17 cellular contexts compared by ENCODE assay signal in the genomic region with DNA sequence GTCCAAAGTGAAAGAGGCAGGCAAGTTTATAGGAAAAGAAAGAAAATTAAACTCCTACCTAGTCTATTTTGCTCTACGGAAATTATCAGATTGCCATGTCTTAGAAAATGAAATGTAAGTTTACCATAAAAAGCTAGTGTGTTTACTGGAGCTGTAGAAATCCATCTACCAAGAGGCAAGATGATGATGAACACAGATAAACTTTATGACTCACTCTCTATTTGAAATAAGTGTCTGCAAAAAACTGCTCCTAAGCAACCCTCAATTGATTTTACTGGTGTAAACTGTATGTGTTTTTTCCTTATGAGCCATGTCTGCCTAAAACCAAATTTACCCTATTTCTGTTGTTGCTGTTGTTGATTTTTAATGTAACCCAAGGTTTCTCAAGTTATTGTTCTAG.
"Had no signal": no experiment of that assay in that cellular context is flagged by ENCODE, and none has a peak within 500 bp of the region (broad histone marks: within the 10 kb centered on the region; RNA-seq: fewer than 3 reads in every experiment).

No MANE protein-coding gene starts in this region.

- H3K27me3 ChIP-seq: neutrophil, tibial nerve, vagina had no signal

- H3K4me1 ChIP-seq: tibial nerve, vagina had no signal

- H3K4me3 Mint-ChIP-seq: activated CD4-positive, alpha-beta T cell treated with anti-CD3 and anti-CD28 coated beads, Interleukin-2, amount 10 ng/mL, durations not matched to agents 7 days and 5 days; activated T-helper 1 cell treated with anti-CD3 and anti-CD28 coated beads, Interleukin-12 subunit alpha, Interleukin-12 subunit beta, Interleukin-2, Interleukin-4 antibody, amounts not matched to agents 30 ng/mL and 10 ng/mL and 1 ng/mL, durations not matched to agents 14 hours and 24 hours and 36 hours; naive thymus-derived CD8-positive, alpha-beta T cell; T-helper 2 cell treated with Interferon-gamma antibody and Interleukin-4, amounts not matched to agents 5 μg/mL and 100 μg/mL, for 36 hours had no signal

- DNase-seq: activated CD4-positive, alpha-beta T cell treated with anti-CD3 and anti-CD28 coated beads, Interleukin-2, amount 10 ng/mL, durations not matched to agents 7 days and 5 days; activated CD8-positive, alpha-beta memory T cell treated with anti-CD3 and anti-CD28 coated beads, Interleukin-2, amount 50 U/mL, for 48 hours; activated naive CD4-positive, alpha-beta T cell; islet precursor cell; naive thymus-derived CD8-positive, alpha-beta T cell; right cardiac atrium; stimulated activated CD4-positive, alpha-beta T cell treated with anti-CD3 and anti-CD28 coated beads, Interleukin-4, amount 100 ng/mL, for 4 hours; stimulated activated CD8-positive, alpha-beta memory T cell treated with anti-CD3 and anti-CD28 coated beads, Interleukin-4, amount 100 ng/mL, for 48 hours; stimulated activated naive CD4-positive, alpha-beta T cell treated with Interleukin-2 at 50 U/mL for 16 hours; substantia nigra had no signal

- H3K36me3 ChIP-seq: neutrophil, tibial nerve, vagina had no signal

- ATAC-seq: left lobe of liver; naive thymus-derived CD8-positive, alpha-beta T cell; right cardiac atrium had no signal

- H3K9me3 ChIP-seq: neutrophil, tibial nerve, vagina had no signal

- H3K27ac ChIP-seq: neutrophil, skin epidermis, tibial nerve, vagina had no signal

- H3K4me3 ChIP-seq: skin epidermis, tibial nerve, vagina had no signal

- H3K27ac Mint-ChIP-seq: activated CD4-positive, alpha-beta T cell treated with anti-CD3 and anti-CD28 coated beads, Interleukin-2, amount 10 ng/mL, durations not matched to agents 7 days and 5 days; activated T-helper 1 cell treated with anti-CD3 and anti-CD28 coated beads, Interleukin-12 subunit alpha, Interleukin-12 subunit beta, Interleukin-2, Interleukin-4 antibody, amounts not matched to agents 30 ng/mL and 10 ng/mL and 1 ng/mL, durations not matched to agents 14 hours and 24 hours and 36 hours; T-helper 2 cell treated with Interferon-gamma antibody and Interleukin-4, amounts not matched to agents 5 μg/mL and 100 μg/mL, for 36 hours had no signal
